In genomic region chr1:32965251-32965643, GRCh38 we compare ENCODE assay signal across 7 cellular contexts. TPM values are rescaled to one million over a fixed set of nuclear protein-coding genes. Genes with fewer than 3 reads are reported as not detected.
A peak's percentile ranks its signal among the peaks of the same experiment; 100 is the strongest.
DNase-seq lines count a peak whose midpoint lies in the region; ATAC-seq and TF ChIP-seq lines count a peak whose summit lies in the region.

No MANE protein-coding gene starts in this region.

- H3K4me1 ChIP-seq in HUES48 (ENCODE audit: control insufficient read depth, insufficient read depth, low read length) = peaks cover 20% of the 10 kb centered on the region

- peak overlapping the region; percentile 55 for H3K27ac Mint-ChIP-seq in glutamatergic neuron (ENCODE audit: unreplicated experiment)
- peak overlapping the region; percentile 81 for H3K27ac Mint-ChIP-seq in stimulated activated memory B cell treated with anti-CD40 and anti-IgM and Interleukin-4, amounts not matched to agents 10 μg/mL and 1 μg/mL and 100 μg/mL, for 72 hours

- peaks cover 23% of the 10 kb centered on the region; the same call in 1 of the 2 replicates for H3K27me3 ChIP-seq in HUES48 (ENCODE audit: control insufficient read depth, insufficient read depth, low read length)

- TF ChIP-seq CTCF in WI38 (IDR thresholded peaks at IDR 0.05; ENCODE audit: low read depth, low read length) = no peak
- no peak for TF ChIP-seq CTCF in glutamatergic neuron (IDR thresholded peaks at IDR 0.05; ENCODE audit: partially characterized antibody, unreplicated experiment)

- DNase-seq in glutamatergic neuron (no peak), NCI-H187 (lab: John Stamatoyannopoulos, UW) (no peak), NCI-H2081 treated with DMSO at 0.1 percent for 48 hours (lab: John Stamatoyannopoulos, UW) (no peak)
- DNase-seq in stimulated activated naive CD4-positive, alpha-beta T cell treated with Interleukin-2 at 50 U/mL for 16 hours (lab: John Stamatoyannopoulos, UW) = no peak

- no peaks in the 10 kb centered on the region for H3K9me3 ChIP-seq in HUES48 (ENCODE audit: control insufficient read depth, insufficient read depth, low read length)

- peaks cover 3% of the 10 kb centered on the region for H3K27me3 Mint-ChIP-seq in glutamatergic neuron (ENCODE audit: unreplicated experiment)
- no peaks in the 10 kb centered on the region for H3K27me3 Mint-ChIP-seq in stimulated activated memory B cell treated with anti-CD40 and anti-IgM and Interleukin-4, amounts not matched to agents 10 μg/mL and 1 μg/mL and 100 μg/mL, for 72 hours

- H3K36me3 Mint-ChIP-seq in glutamatergic neuron (ENCODE audit: unreplicated experiment) = no peaks in the 10 kb centered on the region
- no peaks in the 10 kb centered on the region for H3K36me3 Mint-ChIP-seq in stimulated activated memory B cell treated with anti-CD40 and anti-IgM and Interleukin-4, amounts not matched to agents 10 μg/mL and 1 μg/mL and 100 μg/mL, for 72 hours

- peaks cover 15% of the 10 kb centered on the region for H3K4me1 Mint-ChIP-seq in glutamatergic neuron (ENCODE audit: low read depth, unreplicated experiment)
- peaks cover 34% of the 10 kb centered on the region for H3K4me1 Mint-ChIP-seq in stimulated activated memory B cell treated with anti-CD40 and anti-IgM and Interleukin-4, amounts not matched to agents 10 μg/mL and 1 μg/mL and 100 μg/mL, for 72 hours

- H3K4me3 ChIP-seq in HUES48 (ENCODE audit: low read depth, low read length) = peak overlapping the region; percentile 77
- peak overlapping the region; percentile 78 for H3K4me3 ChIP-seq in WI38 (ENCODE audit: low read depth, low read length)

- ATAC-seq in stimulated activated memory B cell treated with anti-CD40 and anti-IgM and Interleukin-4, amounts not matched to agents 10 μg/mL and 1 μg/mL and 100 μg/mL, for 72 hours = no peak

- peaks cover 5% of the 10 kb centered on the region for H3K9me3 Mint-ChIP-seq in glutamatergic neuron (ENCODE audit: unreplicated experiment)
- H3K9me3 Mint-ChIP-seq in stimulated activated memory B cell treated with anti-CD40 and anti-IgM and Interleukin-4, amounts not matched to agents 10 μg/mL and 1 μg/mL and 100 μg/mL, for 72 hours = no peaks in the 10 kb centered on the region

- peak overlapping the region; percentile 87 for H3K27ac ChIP-seq in HUES48 (ENCODE audit: low read depth, low read length)

- H3K9ac ChIP-seq in HUES48 (ENCODE audit: low read depth, low read length) = no peak overlapping the region

- peak overlapping the region; percentile 92 for H3K4me3 Mint-ChIP-seq in glutamatergic neuron (ENCODE audit: unreplicated experiment)
- H3K4me3 Mint-ChIP-seq in stimulated activated memory B cell treated with anti-CD40 and anti-IgM and Interleukin-4, amounts not matched to agents 10 μg/mL and 1 μg/mL and 100 μg/mL, for 72 hours = peak overlapping the region; percentile 77

- H3K36me3 ChIP-seq in HUES48 (ENCODE audit: control insufficient read depth, insufficient read depth, low read length) = no peaks in the 10 kb centered on the region

RNA-seq across cellular contexts. Expression of gene RNF19B, which starts 0.6 kb away (rescaled TPM):
- total RNA-seq in glutamatergic neuron (ENCODE audit: unreplicated experiment) = 18.7 TPM
